Comparison of ENCODE assay signal across 1 cellular context in genomic region chr16:20900299-20901067, GRCh38.
TF ChIP-seq lines count a peak whose summit lies in the region.

TSS of gene DCUN1D3 (minus strand) at chr16:20900358. CDS start at chr16:20862538, 37,820 bp downstream.
TSS of gene LYRM1 (plus strand) at chr16:20900771. CDS start at chr16:20915556, 14,785 bp downstream.

TF ChIP-seq in HepG2, 621 proteins besides CTCF, POLR2A, EP300 and RAD21 (continued from another document and continues in another):
- TF ChIP-seq, protein P1, sequence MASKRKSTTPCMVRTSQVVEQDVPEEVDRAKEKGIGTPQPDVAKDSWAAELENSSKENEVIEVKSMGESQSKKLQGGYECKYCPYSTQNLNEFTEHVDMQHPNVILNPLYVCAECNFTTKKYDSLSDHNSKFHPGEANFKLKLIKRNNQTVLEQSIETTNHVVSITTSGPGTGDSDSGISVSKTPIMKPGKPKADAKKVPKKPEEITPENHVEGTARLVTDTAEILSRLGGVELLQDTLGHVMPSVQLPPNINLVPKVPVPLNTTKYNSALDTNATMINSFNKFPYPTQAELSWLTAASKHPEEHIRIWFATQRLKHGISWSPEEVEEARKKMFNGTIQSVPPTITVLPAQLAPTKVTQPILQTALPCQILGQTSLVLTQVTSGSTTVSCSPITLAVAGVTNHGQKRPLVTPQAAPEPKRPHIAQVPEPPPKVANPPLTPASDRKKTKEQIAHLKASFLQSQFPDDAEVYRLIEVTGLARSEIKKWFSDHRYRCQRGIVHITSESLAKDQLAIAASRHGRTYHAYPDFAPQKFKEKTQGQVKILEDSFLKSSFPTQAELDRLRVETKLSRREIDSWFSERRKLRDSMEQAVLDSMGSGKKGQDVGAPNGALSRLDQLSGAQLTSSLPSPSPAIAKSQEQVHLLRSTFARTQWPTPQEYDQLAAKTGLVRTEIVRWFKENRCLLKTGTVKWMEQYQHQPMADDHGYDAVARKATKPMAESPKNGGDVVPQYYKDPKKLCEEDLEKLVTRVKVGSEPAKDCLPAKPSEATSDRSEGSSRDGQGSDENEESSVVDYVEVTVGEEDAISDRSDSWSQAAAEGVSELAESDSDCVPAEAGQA (IDR thresholded peaks at IDR 0.05; ENCODE audit: low read depth), result peak; percentile 98
- TF ChIP-seq, protein P1 (CRISPR knock-in tag; IDR thresholded peaks at IDR 0.05; ENCODE audit: borderline replicate concordance), result 0 out of 2 replicates have a peak, but pooled peaks have one; percentile 76
- TF ChIP-seq CENPX (CRISPR knock-in tag; IDR thresholded peaks at IDR 0.05), result no peak
- peak; percentile 93 for TF ChIP-seq ZNF224 (CRISPR knock-in tag; IDR thresholded peaks at IDR 0.05)
- TF ChIP-seq ZNF225 (CRISPR knock-in tag; IDR thresholded peaks at IDR 0.05), result 0 out of 2 replicates have a peak, but pooled peaks have one; percentile 28
- no peak for TF ChIP-seq ZNF230 (CRISPR knock-in tag; IDR thresholded peaks at IDR 0.05)
- TF ChIP-seq, protein P2, sequence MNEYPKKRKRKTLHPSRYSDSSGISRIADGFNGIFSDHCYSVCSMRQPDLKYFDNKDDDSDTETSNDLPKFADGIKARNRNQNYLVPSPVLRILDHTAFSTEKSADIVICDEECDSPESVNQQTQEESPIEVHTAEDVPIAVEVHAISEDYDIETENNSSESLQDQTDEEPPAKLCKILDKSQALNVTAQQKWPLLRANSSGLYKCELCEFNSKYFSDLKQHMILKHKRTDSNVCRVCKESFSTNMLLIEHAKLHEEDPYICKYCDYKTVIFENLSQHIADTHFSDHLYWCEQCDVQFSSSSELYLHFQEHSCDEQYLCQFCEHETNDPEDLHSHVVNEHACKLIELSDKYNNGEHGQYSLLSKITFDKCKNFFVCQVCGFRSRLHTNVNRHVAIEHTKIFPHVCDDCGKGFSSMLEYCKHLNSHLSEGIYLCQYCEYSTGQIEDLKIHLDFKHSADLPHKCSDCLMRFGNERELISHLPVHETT (CRISPR knock-in tag; conservative IDR thresholded peaks at IDR 0.05), result no peak; the same call in none of the 2 replicates
- TF ChIP-seq ZNF572 (CRISPR knock-in tag; IDR thresholded peaks at IDR 0.05), result no peak; the same call in 1 of the 2 replicates
- peak; percentile 77; the same call in 1 of the 2 replicates for TF ChIP-seq GZF1 (CRISPR knock-in tag; IDR thresholded peaks at IDR 0.05)
- TF ChIP-seq PHB2 (IDR thresholded peaks at IDR 0.05; ENCODE audit: partially characterized antibody), result no peak
- no peak for TF ChIP-seq NR3C1 (CRISPR knock-in tag; IDR thresholded peaks at IDR 0.05)
- peak; percentile 78 for TF ChIP-seq ZNF547 (CRISPR knock-in tag; IDR thresholded peaks at IDR 0.05)
- peak; percentile 63; the same call in 1 of the 2 replicates for TF ChIP-seq MIER3 (CRISPR knock-in tag; IDR thresholded peaks at IDR 0.05; ENCODE audit: borderline replicate concordance)
- peak; percentile 88 for TF ChIP-seq SNAPC5 (CRISPR knock-in tag; IDR thresholded peaks at IDR 0.05; ENCODE audit: borderline replicate concordance)
- TF ChIP-seq ZNF329 (CRISPR knock-in tag; IDR thresholded peaks at IDR 0.05; ENCODE audit: low read depth), result peak; percentile 68; the same call in 1 of the 2 replicates
- TF ChIP-seq ZNF790 (CRISPR knock-in tag; IDR thresholded peaks at IDR 0.05; ENCODE audit: borderline replicate concordance), result peak; percentile 81; the same call in 1 of the 2 replicates
- TF ChIP-seq ZNF143 (CRISPR knock-in tag; IDR thresholded peaks at IDR 0.05), result peak; percentile 59
- 0 out of 2 replicates have a peak, but pooled peaks have one; percentile 23 for TF ChIP-seq NCOA2 (CRISPR knock-in tag; IDR thresholded peaks at IDR 0.05)
- peak; percentile 81 for TF ChIP-seq TGIF2 (CRISPR knock-in tag; IDR thresholded peaks at IDR 0.05)
- TF ChIP-seq CEBPB (IDR thresholded peaks at IDR 0.05; ENCODE audit: borderline replicate concordance, low read depth, low read length), result peak; percentile 100
- peak; percentile 82; the same call in 1 of the 2 replicates for TF ChIP-seq ZNF550 (CRISPR knock-in tag; IDR thresholded peaks at IDR 0.05; ENCODE audit: borderline replicate concordance)
- peak; percentile 78 for TF ChIP-seq CBX5 (CRISPR knock-in tag; IDR thresholded peaks at IDR 0.05; ENCODE audit: borderline replicate concordance)
- TF ChIP-seq TOPORS (CRISPR knock-in tag; IDR thresholded peaks at IDR 0.05), result 0 out of 2 replicates have a peak, but pooled peaks have one; percentile 27
- TF ChIP-seq HMGXB3 (CRISPR knock-in tag; IDR thresholded peaks at IDR 0.05; ENCODE audit: borderline replicate concordance), result no peak
- peak; percentile 27; the same call in 1 of the 2 replicates for TF ChIP-seq ZBTB49 (CRISPR knock-in tag; IDR thresholded peaks at IDR 0.05; ENCODE audit: borderline replicate concordance)
- TF ChIP-seq HNF4A (CRISPR knock-in tag; IDR thresholded peaks at IDR 0.05), result no peak; the same call in 1 of the 2 replicates
- TF ChIP-seq ZNF589 (CRISPR knock-in tag; conservative IDR thresholded peaks at IDR 0.05), result peak; percentile 94
- TF ChIP-seq, protein P3, sequence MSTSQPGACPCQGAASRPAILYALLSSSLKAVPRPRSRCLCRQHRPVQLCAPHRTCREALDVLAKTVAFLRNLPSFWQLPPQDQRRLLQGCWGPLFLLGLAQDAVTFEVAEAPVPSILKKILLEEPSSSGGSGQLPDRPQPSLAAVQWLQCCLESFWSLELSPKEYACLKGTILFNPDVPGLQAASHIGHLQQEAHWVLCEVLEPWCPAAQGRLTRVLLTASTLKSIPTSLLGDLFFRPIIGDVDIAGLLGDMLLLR (CRISPR knock-in tag; IDR thresholded peaks at IDR 0.05), result peak; percentile 55
- TF ChIP-seq, protein P4, sequence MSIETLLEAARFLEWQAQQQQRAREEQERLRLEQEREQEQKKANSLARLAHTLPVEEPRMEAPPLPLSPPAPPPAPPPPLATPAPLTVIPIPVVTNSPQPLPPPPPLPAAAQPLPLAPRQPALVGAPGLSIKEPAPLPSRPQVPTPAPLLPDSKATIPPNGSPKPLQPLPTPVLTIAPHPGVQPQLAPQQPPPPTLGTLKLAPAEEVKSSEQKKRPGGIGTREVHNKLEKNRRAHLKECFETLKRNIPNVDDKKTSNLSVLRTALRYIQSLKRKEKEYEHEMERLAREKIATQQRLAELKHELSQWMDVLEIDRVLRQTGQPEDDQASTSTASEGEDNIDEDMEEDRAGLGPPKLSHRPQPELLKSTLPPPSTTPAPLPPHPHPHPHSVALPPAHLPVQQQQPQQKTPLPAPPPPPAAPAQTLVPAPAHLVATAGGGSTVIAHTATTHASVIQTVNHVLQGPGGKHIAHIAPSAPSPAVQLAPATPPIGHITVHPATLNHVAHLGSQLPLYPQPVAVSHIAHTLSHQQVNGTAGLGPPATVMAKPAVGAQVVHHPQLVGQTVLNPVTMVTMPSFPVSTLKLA (IDR thresholded peaks at IDR 0.05), result no peak
- 0 out of 2 replicates have a peak, but pooled peaks have one; percentile 85 for TF ChIP-seq THYN1 (CRISPR knock-in tag; IDR thresholded peaks at IDR 0.05; ENCODE audit: borderline replicate concordance, low read depth)
- peak; percentile 73 for TF ChIP-seq ZNF510 (CRISPR knock-in tag; IDR thresholded peaks at IDR 0.05; ENCODE audit: low read depth)
- TF ChIP-seq ZNF24 (IDR thresholded peaks at IDR 0.05), result 0 out of 2 replicates have a peak, but pooled peaks have one; percentile 13
- no peak for TF ChIP-seq MBD4 (IDR thresholded peaks at IDR 0.05; ENCODE audit: borderline replicate concordance, low read length)
- TF ChIP-seq ERF (CRISPR knock-in tag; IDR thresholded peaks at IDR 0.05), result peak; percentile 87
- TF ChIP-seq ZFX (CRISPR knock-in tag; IDR thresholded peaks at IDR 0.05; ENCODE audit: low read depth), result peak; percentile 99
- peak; percentile 98 for TF ChIP-seq FOXK2 (IDR thresholded peaks at IDR 0.05)
- TF ChIP-seq PITX1 (CRISPR knock-in tag; IDR thresholded peaks at IDR 0.05), result 0 out of 2 replicates have a peak, but pooled peaks have one; percentile 8
- TF ChIP-seq WIZ (CRISPR knock-in tag; IDR thresholded peaks at IDR 0.05), result peak; percentile 84
- TF ChIP-seq ZNF34 (CRISPR knock-in tag; IDR thresholded peaks at IDR 0.05; ENCODE audit: borderline replicate concordance), result no peak; the same call in 1 of the 2 replicates
- peak; percentile 94; the same call in 1 of the 2 replicates for TF ChIP-seq ZNF766 (CRISPR knock-in tag; IDR thresholded peaks at IDR 0.05; ENCODE audit: borderline replicate concordance)
- TF ChIP-seq KLF15 (CRISPR knock-in tag; IDR thresholded peaks at IDR 0.05; ENCODE audit: borderline replicate concordance), result no peak
- TF ChIP-seq ZNF138 (CRISPR knock-in tag; IDR thresholded peaks at IDR 0.05; ENCODE audit: low read depth), result no peak
- TF ChIP-seq ZBTB10 (CRISPR knock-in tag; IDR thresholded peaks at IDR 0.05; ENCODE audit: borderline replicate concordance), result no peak
- TF ChIP-seq ZNF629 (CRISPR knock-in tag; conservative IDR thresholded peaks at IDR 0.05), result no peak
- peak; percentile 25; the same call in 1 of the 2 replicates for TF ChIP-seq CHD2 (IDR thresholded peaks at IDR 0.05; ENCODE audit: low read depth, low read length)
